Comparison of ENCODE assay signal across 8 cellular contexts in genomic region chr2:55232084-55232862, GRCh38. TPM values are rescaled to one million over a fixed set of nuclear protein-coding genes. Genes with fewer than 3 reads are reported as not detected.
DNase-seq lines count a peak whose midpoint lies in the region; ATAC-seq, FAIRE-seq and TF ChIP-seq lines count a peak whose summit lies in the region.

Gene CLHC1 (minus strand): TSS chr2:55232293. CDS start chr2:55222411, 9,882 bp downstream.
Gene RPS27A (plus strand): TSS chr2:55232688. CDS start chr2:55232825, 137 bp downstream.

- ATAC-seq in HG02852 (IDR thresholded peaks at IDR 0.05; ENCODE audit: unreplicated experiment) (peak; percentile 85), left ventricle myocardium superior (peak; percentile 96)

- intact Hi-C loops in left ventricle myocardium superior (cut with micrococcal nuclease) (no loop called here), prostate gland (cut with DNase I) (loop anchor here (5.0 kb wide), 1 partner anchor 35 kb away; the partner anchor contains the start of gene MTIF2)

- H3K36me3 ChIP-seq in prostate gland (peaks cover 6 to 9% of the 10 kb centered on the region in 2 donors), urinary bladder (ENCODE audit: insufficient read depth) (peaks cover 3% of the 10 kb centered on the region)

- H3K4me3 ChIP-seq in prostate gland = peak within 1 kb of the TSS; percentile 73 to 75
- H3K4me3 ChIP-seq in urinary bladder (ENCODE audit: low read depth, low read length) = peak within 1 kb of the TSS; percentile 96

- DNase-seq in GM12892 (ENCODE audit: insufficient read length) (peak; percentile 60), NCI-H146 (lab: John Stamatoyannopoulos, UW) (peak; percentile 96), T-helper 1 cell (peak; percentile 81 to 94 (median 90)), amniotic stem cell (lab: John Stamatoyannopoulos, UW) (peak; percentile 91), left ventricle myocardium superior (peak; percentile 93), prostate gland (ENCODE audit: low spot score) (peak; percentile 88)

- TF ChIP-seq CTCF in prostate gland (IDR thresholded peaks at IDR 0.05) = peak in 2 of 4 experiments; percentile 16 to 37

- H3K27ac ChIP-seq in prostate gland (peak within 1 kb of the TSS; percentile 92 to 94), urinary bladder (ENCODE audit: low read depth) (peak within 1 kb of the TSS; percentile 82)

- H3K4me1 ChIP-seq in prostate gland (replicated peaks) (peaks cover 12% of the 10 kb centered on the region), urinary bladder (ENCODE audit: insufficient read depth) (peaks cover 7% of the 10 kb centered on the region)

- H3K27me3 ChIP-seq in prostate gland (replicated peaks; ENCODE audit: insufficient read depth) = no peaks in the 10 kb centered on the region

- TF ChIP-seq POLR2A in GM12892 (IDR thresholded peaks at IDR 0.05; ENCODE audit: low read depth, low read length) = peak; percentile 98
- TF ChIP-seq POLR2A in prostate gland (IDR thresholded peaks at IDR 0.05) = peak; percentile 82

- FAIRE-seq in GM12892 (lab: Jason Lieb, UNC) = peak; percentile 86

- no peaks in the 10 kb centered on the region for H3K9me3 ChIP-seq in prostate gland

- under 1% methylated on average over 37 of the region's 37 CpGs for WGBS in prostate gland
- WGBS in urinary bladder = under 1% methylated on average over 37 of the region's 37 CpGs

RNA-seq across cellular contexts. Expression of gene CLHC1, which starts in this region (rescaled TPM):
- polyA plus RNA-seq in GM12892 (2012; ENCODE audit: missing spikeins) = 7.1 TPM
- total RNA-seq in left ventricle myocardium superior (9.4 TPM), prostate gland (10 to 100 TPM in 1 of 2 donors, 1 to 10 TPM in 1; 5.4 to 15.7 TPM), urinary bladder (56.6 TPM)
- 3.8 TPM for polyA plus RNA-seq in urinary bladder

RNA-seq across cellular contexts. Expression of gene RPS27A, which starts in this region (rescaled TPM):
- 3,813 TPM for polyA plus RNA-seq in GM12892 (2012; ENCODE audit: missing spikeins)
- 425 TPM for total RNA-seq in left ventricle myocardium superior
- 1,000 to 10,000 TPM in 1 of 2 donors, 100 to 1,000 TPM in 1; 665 to 1,633 TPM for total RNA-seq in prostate gland
- 945 TPM for total RNA-seq in urinary bladder
- 2,437 TPM for polyA plus RNA-seq in urinary bladder

Comparison
In these comparisons a context has a peak if more than half of its experiments do, and no peak if none do; other contexts are left out.
1. Peak in every context shown above with its lines: DNase-seq, ATAC-seq, H3K4me3 ChIP-seq and H3K27ac ChIP-seq.